In the genomic region with DNA sequence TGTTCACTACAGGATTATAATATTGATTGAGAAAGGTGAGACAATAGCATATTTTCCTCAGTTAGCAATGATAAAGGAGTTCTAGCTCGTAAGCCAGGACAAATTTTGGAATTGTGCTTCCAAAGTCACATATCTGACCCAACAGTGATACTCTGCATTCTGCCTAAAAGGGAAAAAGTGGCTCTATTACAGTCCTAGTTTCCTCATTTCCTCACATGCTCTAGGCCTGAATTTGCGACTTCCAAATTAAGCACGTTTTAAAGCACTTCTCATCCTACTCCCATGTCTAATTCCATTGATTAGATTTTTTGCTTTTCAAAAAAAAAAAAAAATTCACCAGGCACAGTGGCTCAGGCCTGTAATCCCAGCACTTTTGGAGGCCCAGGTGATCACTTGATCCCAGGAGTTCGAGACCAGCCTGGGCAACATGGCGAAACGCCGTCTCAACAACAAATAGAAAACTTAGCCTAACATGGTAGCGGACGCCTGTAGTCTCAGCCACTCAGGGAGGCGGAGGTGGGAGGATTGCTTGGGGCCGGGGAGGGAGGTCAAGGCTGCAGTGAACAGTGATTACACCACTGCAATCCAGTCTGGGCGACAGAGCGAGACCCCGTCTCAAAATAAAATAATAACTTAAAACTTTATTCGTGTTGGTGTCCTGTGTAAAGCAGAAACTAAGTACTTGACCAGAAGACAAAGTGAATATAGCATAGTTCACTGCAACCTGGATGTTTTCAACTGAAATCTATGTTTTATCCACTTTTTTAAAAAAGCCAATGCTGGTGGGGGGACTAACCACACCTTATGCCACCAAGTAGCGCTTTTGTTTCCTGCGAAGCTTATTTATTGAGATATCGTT, we compare ENCODE assay signal across 8 cellular contexts.
DNase-seq lines count a peak whose midpoint lies in the region; ATAC-seq and TF ChIP-seq lines count a peak whose summit lies in the region.

No MANE protein-coding gene starts in this region.

- no peaks in the 10 kb centered on the region for H3K27me3 Mint-ChIP-seq in effector memory CD8-positive, alpha-beta T cell

- DNase-seq in NCI-H526 (lab: John Stamatoyannopoulos, UW) (peak; percentile 12 to 38), NCI-H526 treated with DMSO at 0.1 percent for 48 hours (lab: John Stamatoyannopoulos, UW) (no peak), LoVo (ENCODE audit: low spot score) (no peak), globus pallidus (ENCODE audit: low spot score) (no peak)
- DNase-seq in effector memory CD8-positive, alpha-beta T cell, result no peak

- H3K4me1 ChIP-seq in OCI-LY1 (ENCODE audit: insufficient read depth, low read length, severe bottlenecking), result peaks cover 40% of the 10 kb centered on the region
- peaks cover 8% of the 10 kb centered on the region for H3K4me1 ChIP-seq in neuron (ENCODE audit: insufficient read depth, low read length)

- H3K27me3 ChIP-seq in OCI-LY1 (ENCODE audit: insufficient read depth, low read length) (no peaks in the 10 kb centered on the region), neuron (ENCODE audit: insufficient read depth, low read length) (no peaks in the 10 kb centered on the region)

- H3K9me3 ChIP-seq in OCI-LY1 (ENCODE audit: low read length) (no peaks in the 10 kb centered on the region; the same call in 1 of the 2 replicates), neuron (ENCODE audit: low read length) (no peaks in the 10 kb centered on the region)

- H3K9me2 ChIP-seq in OCI-LY1 (ENCODE audit: low read depth, low read length), result no peaks in the 10 kb centered on the region

- peak overlapping the region; percentile 89 for H3K4me3 ChIP-seq in OCI-LY1 (ENCODE audit: low read depth, low read length, poor library complexity, severe bottlenecking)
- H3K4me3 ChIP-seq in neuron (ENCODE audit: low read length), result peak overlapping the region; percentile 68

- peak overlapping the region; percentile 91 for H3K9ac ChIP-seq in OCI-LY1 (ENCODE audit: low read length)

- no peak for TF ChIP-seq CTCF in OCI-LY1 (IDR thresholded peaks at IDR 0.05; ENCODE audit: low read length)

- H3F3A ChIP-seq in OCI-LY1 (ENCODE audit: insufficient read depth, low read length), result no peaks in the 10 kb centered on the region

- H4K20me1 ChIP-seq in OCI-LY1 (ENCODE audit: insufficient read depth, low read length), result no peaks in the 10 kb centered on the region

- H3K27ac ChIP-seq in OCI-LY1 (ENCODE audit: low read depth, low read length, poor library complexity, severe bottlenecking), result peak overlapping the region; percentile 95

- H3K9me3 Mint-ChIP-seq in effector memory CD8-positive, alpha-beta T cell, result no peaks in the 10 kb centered on the region

- peaks cover 37% of the 10 kb centered on the region for H3K36me3 Mint-ChIP-seq in effector memory CD8-positive, alpha-beta T cell (ENCODE audit: insufficient read depth)

- H3K4me3 Mint-ChIP-seq in effector memory CD8-positive, alpha-beta T cell, result peak overlapping the region; percentile 90 to 99

- no peak for ATAC-seq in effector memory CD8-positive, alpha-beta T cell (replicated peaks)
- ATAC-seq in GM21723 (IDR thresholded peaks at IDR 0.05; ENCODE audit: unreplicated experiment), result no peak

- H2AFZ ChIP-seq in OCI-LY1 (ENCODE audit: low read length) (no peak overlapping the region), neuron (ENCODE audit: low read depth, low read length) (peak overlapping the region; percentile 71)

- peak overlapping the region; percentile 98 to 99 for H3K27ac Mint-ChIP-seq in effector memory CD8-positive, alpha-beta T cell

- peak overlapping the region; percentile 83 for H3K4me2 ChIP-seq in OCI-LY1 (ENCODE audit: low read length)

- peaks cover 52% of the 10 kb centered on the region for H3K79me2 ChIP-seq in OCI-LY1 (ENCODE audit: insufficient read depth, low read length)

- H3K36me3 ChIP-seq in OCI-LY1 (ENCODE audit: insufficient read depth, low read length) (peaks cover 16% of the 10 kb centered on the region), neuron (ENCODE audit: insufficient read depth, low read length) (peaks cover 2% of the 10 kb centered on the region)

- H3K4me1 Mint-ChIP-seq in effector memory CD8-positive, alpha-beta T cell (ENCODE audit: low read depth in 2 of 2), result peaks cover 17 to 30% of the 10 kb centered on the region in 2 donors

Comparison
In these comparisons a context has a peak if more than half of its experiments do, and no peak if none do; other contexts are left out.
1. DNase-seq: peak in NCI-H526 (2 of 2); none in NCI-H526 treated with DMSO at 0.1 percent for 48 hours (single experiment), effector memory CD8-positive, alpha-beta T cell (0 of 3), LoVo (single experiment) and globus pallidus (single experiment).